Comparison of ENCODE assay signal across 24 cellular contexts in genomic region chr20:59606566-59606965, GRCh38. TPM values are rescaled to one million over a fixed set of nuclear protein-coding genes. Genes with fewer than 3 reads are reported as not detected.
DNase-seq lines count a peak whose midpoint lies in the region; ATAC-seq and TF ChIP-seq lines count a peak whose summit lies in the region.
"Had no signal": no experiment of that assay in that cellular context is flagged by ENCODE, and none has a peak within 500 bp of the region (broad histone marks: within the 10 kb centered on the region; RNA-seq: fewer than 3 reads in every experiment).

No MANE protein-coding gene starts in this region.

- DNase-seq in caudate nucleus (lab: John Stamatoyannopoulos, UW) (peak in 2 of 61 donors; percentile 29 to 37), left kidney (ENCODE audit: low read depth, low spot score) (peak; percentile 24), substantia nigra (lab: John Stamatoyannopoulos, UW) (peak in 1 of 49 donors; percentile 21), natural killer cell (no peak), NOMO-1 (lab: John Stamatoyannopoulos, UW; ENCODE audit: unreplicated experiment in 2 of 2) (no peak)
- DNase-seq in activated naive CD4-positive, alpha-beta T cell (lab: John Stamatoyannopoulos, UW), result no peak
- DNase-seq: 8988T; Calu3; CD8-positive, alpha-beta memory T cell; DMS153; H7; HFFc6; MM.1S; NCI-H1048; NCI-H1417 treated with DMSO at 0.1 percent for 48 hours; NCI-H187; NCI-H510A treated with DMSO at 0.1 percent for 48 hours; PC-9; RPMI8226; SHP77 treated with DMSO at 0.1 percent for 48 hours had no signal

- H3K9me3 ChIP-seq in BLaER1, result no peaks in the 10 kb centered on the region

- peaks cover 33 to 46% of the 10 kb centered on the region in 2 donors for H3K27me3 Mint-ChIP-seq in natural killer cell (ENCODE audit: low read depth in 2 of 2)

- peak overlapping the region; percentile 49; the same call in 1 of the 2 replicates for H3K9ac ChIP-seq in BLaER1

- no peak overlapping the region for H3K4me3 ChIP-seq in BLaER1
- H3K4me3 ChIP-seq: PC-9, SK-N-MC had no signal

- intact Hi-C loops in natural killer cell (cut with micrococcal nuclease), result no loop called here

- H3K27ac Mint-ChIP-seq in natural killer cell, result no peak overlapping the region
- H3K27ac Mint-ChIP-seq: CD8-positive, alpha-beta memory T cell; HFFc6 had no signal

- no peaks in the 10 kb centered on the region for H3K36me3 Mint-ChIP-seq in natural killer cell
- H3K36me3 Mint-ChIP-seq: CD8-positive, alpha-beta memory T cell had no signal

- H3K4me3 Mint-ChIP-seq in natural killer cell, result no peak overlapping the region
- H3K4me3 Mint-ChIP-seq: CD8-positive, alpha-beta memory T cell; HFFc6 had no signal

- H4K20me1 ChIP-seq in BLaER1, result peaks cover 100% of the 10 kb centered on the region

- H3K4me1 ChIP-seq in BLaER1, result peaks cover 94% of the 10 kb centered on the region

- H3K4me2 ChIP-seq in BLaER1, result peak overlapping the region; percentile 99
- H3K4me2 ChIP-seq: PC-9 had no signal

- ATAC-seq in natural killer cell, result no peak

- H3K9me3 Mint-ChIP-seq in natural killer cell, result no peaks in the 10 kb centered on the region

- no peaks in the 10 kb centered on the region for H3K27me3 ChIP-seq in BLaER1

- H3K27ac ChIP-seq in BLaER1, result peak overlapping the region; percentile 42; the same call in 1 of the 2 replicates
- H3K27ac ChIP-seq in caudate nucleus (ENCODE audit: low read depth, low read length), result peak overlapping the region; percentile 82
- H3K27ac ChIP-seq in substantia nigra (ENCODE audit: low read depth, low read length, poor library complexity, severe bottlenecking), result peak overlapping the region; percentile 97
- H3K27ac ChIP-seq: C4-2B, PC-9, SK-N-MC had no signal

- peaks cover 73% of the 10 kb centered on the region for H3K36me3 ChIP-seq in BLaER1

- no peak for TF ChIP-seq CTCF in natural killer cell (IDR thresholded peaks at IDR 0.05)

- H3K4me1 Mint-ChIP-seq in natural killer cell, result no peaks in the 10 kb centered on the region
- H3K4me1 Mint-ChIP-seq: CD8-positive, alpha-beta memory T cell had no signal

RNA-seq across cellular contexts. Expression of gene PHACTR3, which starts 2.2 kb away (rescaled TPM):
- total RNA-seq in natural killer cell, result not detected
- total RNA-seq: CD8-positive, alpha-beta memory T cell; G401; HFFc6 had no signal

Comparison
In these comparisons a context has a peak if more than half of its experiments do, and no peak if none do; other contexts are left out.
1. H3K27ac ChIP-seq: peak in every context shown above with its lines; median percentile 97 in substantia nigra; 82 in caudate nucleus; 42 in BLaER1.